ENCODE assay signal across 21 cellular contexts in the genomic region with DNA sequence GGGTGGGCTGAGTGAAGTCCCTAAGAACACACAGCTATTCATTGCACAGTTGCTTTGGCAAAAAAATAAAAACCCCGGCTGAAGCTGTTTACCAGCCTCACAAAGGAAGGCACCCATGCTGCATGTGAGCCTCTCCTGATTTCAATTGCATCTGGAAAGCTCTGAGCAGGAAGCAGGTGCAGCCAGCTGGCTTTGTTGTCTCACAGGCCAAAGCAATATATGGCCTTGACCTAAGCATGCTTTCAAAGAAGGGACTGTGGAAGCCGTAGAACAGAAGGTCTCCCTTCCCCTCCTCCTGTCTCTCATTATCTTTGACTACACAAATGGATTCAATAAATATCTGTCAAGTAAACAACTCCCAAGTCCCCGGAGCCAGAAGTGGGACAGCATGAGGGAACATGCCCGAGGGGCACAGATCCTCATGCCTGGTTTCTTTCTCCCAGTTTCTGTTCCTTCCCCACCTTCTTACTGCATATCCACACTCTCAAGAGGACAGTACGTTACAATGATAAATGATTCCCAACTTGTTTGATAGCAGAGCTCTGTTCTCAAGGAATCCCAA.
DNase-seq lines count a peak whose midpoint lies in the region; ATAC-seq, FAIRE-seq and TF ChIP-seq lines count a peak whose summit lies in the region.
"Had no signal": no experiment of that assay in that cellular context is flagged by ENCODE, and none has a peak within 500 bp of the region (broad histone marks: within the 10 kb centered on the region; RNA-seq: fewer than 3 reads in every experiment).

No MANE protein-coding gene starts in this region.

- no peak for ATAC-seq in GM19463 (IDR thresholded peaks at IDR 0.05; ENCODE audit: unreplicated experiment)
- ATAC-seq: activated CD8-positive, alpha-beta memory T cell treated with anti-CD3 and anti-CD28 coated beads, Interleukin-2, amount 10 ng/mL, durations not matched to agents 7 days and 5 days; GM12878; heart right ventricle; mucosa of descending colon; PC-3; stimulated activated naive CD8-positive, alpha-beta T cell treated with anti-CD3 and anti-CD28 coated beads, Interleukin-15, Interleukin-2, amounts not matched to agents 100 U/mL and 50 U/mL, for 24 hours; WTC11 had no signal

- no peak for FAIRE-seq in D721Med (lab: Jason Lieb, UNC)
- FAIRE-seq: GM12878, keratinocyte, urothelium cell line had no signal

- DNase-seq in DMS53 (lab: John Stamatoyannopoulos, UW): peak; percentile 93
- peak; percentile 99 for DNase-seq in NCI-H146 treated with DMSO at 0.1 percent for 48 hours (lab: John Stamatoyannopoulos, UW; ENCODE audit: unreplicated experiment)
- peak; percentile 50 to 79 for DNase-seq in NCI-H446 (lab: John Stamatoyannopoulos, UW)
- DNase-seq in midbrain (lab: John Stamatoyannopoulos, UW): peak; percentile 3
- DNase-seq in D721Med (ENCODE audit: insufficient read length, low spot score): no peak
- DNase-seq in activated T-cell treated with anti-CD3 and anti-CD28 coated beads for 4 hours: no peak
- no peak for DNase-seq in activated T-cell treated with anti-CD3 and anti-CD28 coated beads, Interleukin-2, amount 50 U/mL, for 1 hour
- DNase-seq: activated CD8-positive, alpha-beta memory T cell treated with anti-CD3 and anti-CD28 coated beads, Interleukin-2, amount 10 ng/mL, durations not matched to agents 7 days and 5 days; AML-193; cortex of kidney; EL; erythroblast; heart right ventricle; PC-3; stimulated activated naive CD8-positive, alpha-beta T cell treated with anti-CD3 and anti-CD28 coated beads, Interleukin-15, Interleukin-2, amounts not matched to agents 100 U/mL and 50 U/mL, for 24 hours had no signal

- no peak for TF ChIP-seq CTCF in D721Med (IDR thresholded peaks at IDR 0.05; ENCODE audit: insufficient read depth, missing control alignments)

Comparison
In these comparisons a context has a peak if more than half of its experiments do, and no peak if none do; other contexts are left out.
1. DNase-seq: peak in DMS53 (single experiment), NCI-H146 treated with DMSO at 0.1 percent for 48 hours (single experiment), NCI-H446 (2 of 2) and midbrain (single experiment); none in D721Med (single experiment), activated T-cell treated with anti-CD3 and anti-CD28 coated beads for 4 hours (single experiment) and activated T-cell treated with anti-CD3 and anti-CD28 coated beads, Interleukin-2, amount 50 U/mL, for 1 hour (single experiment).